30 cellular contexts compared by ENCODE assay signal in genomic region chrX:774536-774935, GRCh38.
"Had no signal": no experiment of that assay in that cellular context is flagged by ENCODE, and none has a peak within 500 bp of the region (broad histone marks: within the 10 kb centered on the region; RNA-seq: fewer than 3 reads in every experiment).

No MANE protein-coding gene starts in this region.

- H3K4me3 Mint-ChIP-seq: activated CD4-positive, alpha-beta memory T cell treated with anti-CD3 and anti-CD28 coated beads, Interleukin-2, amount 10 ng/mL, durations not matched to agents 7 days and 5 days; activated CD4-positive, alpha-beta T cell treated with anti-CD3 and anti-CD28 coated beads, Interleukin-2, amount 10 ng/mL, durations not matched to agents 7 days and 5 days; activated naive CD4-positive, alpha-beta T cell treated with anti-CD3 and anti-CD28 coated beads, Interleukin-2, amount 10 ng/mL, durations not matched to agents 7 days and 5 days; activated naive CD8-positive, alpha-beta T cell treated with anti-CD3 and anti-CD28 coated beads, Interleukin-2, amount 10 ng/mL, durations not matched to agents 7 days and 5 days; activated T-cell treated with anti-CD3 and anti-CD28 coated beads, Interleukin-2, amount 50 U/mL, for 24 hours; activated T-cell treated with anti-CD3 and anti-CD28 coated beads, Interleukin-2, amount 50 U/mL, for 72 hours; brain; effector memory CD8-positive, alpha-beta T cell had no signal

- H3K27ac Mint-ChIP-seq: activated CD4-positive, alpha-beta memory T cell treated with anti-CD3 and anti-CD28 coated beads, Interleukin-2, amount 10 ng/mL, durations not matched to agents 7 days and 5 days; activated CD4-positive, alpha-beta T cell treated with anti-CD3 and anti-CD28 coated beads, Interleukin-2, amount 10 ng/mL, durations not matched to agents 7 days and 5 days; activated naive CD4-positive, alpha-beta T cell treated with anti-CD3 and anti-CD28 coated beads, Interleukin-2, amount 10 ng/mL, durations not matched to agents 7 days and 5 days; activated naive CD4-positive, alpha-beta T cell treated with anti-CD3 and anti-CD28 coated beads, Interleukin-2, amount 50 U/mL, for 72 hours; activated naive CD8-positive, alpha-beta T cell treated with anti-CD3 and anti-CD28 coated beads, Interleukin-2, amount 10 ng/mL, durations not matched to agents 7 days and 5 days; activated T-cell treated with anti-CD3 and anti-CD28 coated beads, Interleukin-2, amount 50 U/mL, for 24 hours; activated T-cell treated with anti-CD3 and anti-CD28 coated beads, Interleukin-2, amount 50 U/mL, for 72 hours; effector memory CD8-positive, alpha-beta T cell had no signal

- H3K27ac ChIP-seq: ascending aorta, breast epithelium, cardiac muscle cell, esophagus muscularis mucosa, foreskin keratinocyte, gastrocnemius medialis had no signal

- H3K4me3 ChIP-seq: ascending aorta, breast epithelium, cardiac muscle cell, esophagus muscularis mucosa, gastrocnemius medialis had no signal

- H3K9me3 ChIP-seq: ascending aorta, esophagus muscularis mucosa, gastrocnemius medialis had no signal

- H3K9me3 Mint-ChIP-seq: activated T-cell treated with anti-CD3 and anti-CD28 coated beads, Interleukin-2, amount 50 U/mL, for 24 hours had no signal

- H3K27me3 Mint-ChIP-seq: activated CD4-positive, alpha-beta memory T cell treated with anti-CD3 and anti-CD28 coated beads, Interleukin-2, amount 10 ng/mL, durations not matched to agents 7 days and 5 days; activated CD4-positive, alpha-beta T cell treated with anti-CD3 and anti-CD28 coated beads, Interleukin-2, amount 10 ng/mL, durations not matched to agents 7 days and 5 days; activated naive CD4-positive, alpha-beta T cell treated with anti-CD3 and anti-CD28 coated beads, Interleukin-2, amount 10 ng/mL, durations not matched to agents 7 days and 5 days; activated naive CD8-positive, alpha-beta T cell treated with anti-CD3 and anti-CD28 coated beads, Interleukin-2, amount 10 ng/mL, durations not matched to agents 7 days and 5 days; effector memory CD8-positive, alpha-beta T cell had no signal

- H3K4me1 Mint-ChIP-seq: activated CD4-positive, alpha-beta memory T cell treated with anti-CD3 and anti-CD28 coated beads, Interleukin-2, amount 10 ng/mL, durations not matched to agents 7 days and 5 days; activated CD4-positive, alpha-beta T cell treated with anti-CD3 and anti-CD28 coated beads, Interleukin-2, amount 10 ng/mL, durations not matched to agents 7 days and 5 days; activated naive CD4-positive, alpha-beta T cell treated with anti-CD3 and anti-CD28 coated beads, Interleukin-2, amount 10 ng/mL, durations not matched to agents 7 days and 5 days; activated naive CD8-positive, alpha-beta T cell treated with anti-CD3 and anti-CD28 coated beads, Interleukin-2, amount 10 ng/mL, durations not matched to agents 7 days and 5 days had no signal

- H3K36me3 ChIP-seq: ascending aorta, breast epithelium, cardiac muscle cell, esophagus muscularis mucosa, gastrocnemius medialis had no signal

- H3K36me3 Mint-ChIP-seq: activated naive CD4-positive, alpha-beta T cell treated with anti-CD3 and anti-CD28 coated beads, Interleukin-2, amount 10 ng/mL, durations not matched to agents 7 days and 5 days; activated naive CD4-positive, alpha-beta T cell treated with anti-CD3 and anti-CD28 coated beads, Interleukin-2, amount 50 U/mL, for 72 hours; activated naive CD8-positive, alpha-beta T cell treated with anti-CD3 and anti-CD28 coated beads, Interleukin-2, amount 10 ng/mL, durations not matched to agents 7 days and 5 days; brain had no signal

- DNase-seq: activated CD4-positive, alpha-beta memory T cell treated with anti-CD3 and anti-CD28 coated beads, Interleukin-2, amount 10 ng/mL, durations not matched to agents 7 days and 5 days; activated CD4-positive, alpha-beta T cell treated with anti-CD3 and anti-CD28 coated beads for 1 hour; activated CD4-positive, alpha-beta T cell treated with anti-CD3 and anti-CD28 coated beads for 4 hours; activated CD4-positive, alpha-beta T cell treated with anti-CD3 and anti-CD28 coated beads, Interleukin-2, amount 10 ng/mL, durations not matched to agents 7 days and 5 days; activated CD4-positive, alpha-beta T cell treated with anti-CD3 and anti-CD28 coated beads, Interleukin-2, amount 50 U/mL, for 4 hours; activated CD8-positive, alpha-beta memory T cell treated with anti-CD3 and anti-CD28 coated beads, Interleukin-2, amount 50 U/mL, for 48 hours; activated gamma-delta T cell; activated naive CD4-positive, alpha-beta T cell; activated naive CD4-positive, alpha-beta T cell treated with anti-CD3 and anti-CD28 coated beads, Interleukin-2, amount 10 ng/mL, durations not matched to agents 7 days and 5 days; activated naive CD8-positive, alpha-beta T cell treated with anti-CD3 and anti-CD28 coated beads, Interleukin-2, amount 10 ng/mL, durations not matched to agents 7 days and 5 days; activated T-cell treated with anti-CD3 and anti-CD28 coated beads for 4 hours; activated T-cell treated with anti-CD3 and anti-CD28 coated beads, Interleukin-2, amount 50 U/mL, for 24 hours; activated T-cell treated with anti-CD3 and anti-CD28 coated beads, Interleukin-2, amount 50 U/mL, for 72 hours; central memory CD4-positive, alpha-beta T cell; cerebellar nuclear complex; cortex of kidney; dermis blood vessel endothelial cell; effector CD4-positive, alpha-beta T cell; effector memory CD8-positive, alpha-beta T cell; erythroblast; foreskin keratinocyte; gastrocnemius medialis; glutamatergic neuron; T-helper 2 cell had no signal

- H3K4me1 ChIP-seq: ascending aorta, breast epithelium, esophagus muscularis mucosa, foreskin keratinocyte, gastrocnemius medialis had no signal

- H3K27me3 ChIP-seq: ascending aorta, cardiac muscle cell, foreskin keratinocyte, gastrocnemius medialis had no signal
